Comparison of ENCODE assay signal across 29 cellular contexts in genomic region chr1:235997049-235997448, GRCh38.
DNase-seq lines count a peak whose midpoint lies in the region; ATAC-seq, FAIRE-seq and TF ChIP-seq lines count a peak whose summit lies in the region.
"Had no signal": no experiment of that assay in that cellular context is flagged by ENCODE, and none has a peak within 500 bp of the region (broad histone marks: within the 10 kb centered on the region; RNA-seq: fewer than 3 reads in every experiment).

No MANE protein-coding gene starts in this region.

- no peak for FAIRE-seq in urothelium cell line (lab: Jason Lieb, UNC)
- FAIRE-seq: bronchial epithelial cell, colon, HTR-8/SVneo, TTC549 had no signal

- POLR2A ChIA-PET in activated naive CD8-positive, alpha-beta T cell treated with anti-CD3 and anti-CD28 coated beads, Interleukin-2, amount 10 ng/mL, durations not matched to agents 7 days and 5 days (lab: Charles Lee), result no interaction called here

- peaks cover 3% of the 10 kb centered on the region for H3K36me3 Mint-ChIP-seq in activated naive CD8-positive, alpha-beta T cell treated with anti-CD3 and anti-CD28 coated beads, Interleukin-2, amount 10 ng/mL, durations not matched to agents 7 days and 5 days
- peaks cover 4% of the 10 kb centered on the region for H3K36me3 Mint-ChIP-seq in activated naive CD8-positive, alpha-beta T cell treated with anti-CD3 and anti-CD28 coated beads for 36 hours
- H3K36me3 Mint-ChIP-seq in T-helper 2 cell treated with Interferon-gamma antibody and Interleukin-4, amounts not matched to agents 5 μg/mL and 100 μg/mL, for 36 hours (ENCODE audit: low read depth), result peaks cover 8% of the 10 kb centered on the region
- H3K36me3 Mint-ChIP-seq: T-cell had no signal

- no peak for TF ChIP-seq CTCF in NB4 (IDR thresholded peaks at IDR 0.05; ENCODE audit: low read depth, low read length)

- peaks cover 2% of the 10 kb centered on the region for H3K27me3 Mint-ChIP-seq in activated naive CD8-positive, alpha-beta T cell treated with anti-CD3 and anti-CD28 coated beads, Interleukin-2, amount 10 ng/mL, durations not matched to agents 7 days and 5 days
- no peaks in the 10 kb centered on the region for H3K27me3 Mint-ChIP-seq in activated naive CD8-positive, alpha-beta T cell treated with anti-CD3 and anti-CD28 coated beads for 36 hours
- H3K27me3 Mint-ChIP-seq in T-helper 2 cell treated with Interferon-gamma antibody and Interleukin-4, amounts not matched to agents 5 μg/mL and 100 μg/mL, for 36 hours (ENCODE audit: low read depth), result no peaks in the 10 kb centered on the region
- H3K27me3 Mint-ChIP-seq: activated naive CD4-positive, alpha-beta T cell treated with anti-CD3 and anti-CD28 coated beads, Interleukin-2, amount 50 U/mL, for 24 hours had no signal

- ATAC-seq in activated naive CD8-positive, alpha-beta T cell treated with anti-CD3 and anti-CD28 coated beads, Interleukin-2, amount 10 ng/mL, durations not matched to agents 7 days and 5 days (ENCODE audit: low read depth), result no peak
- ATAC-seq in GM21825 (IDR thresholded peaks at IDR 0.05; ENCODE audit: unreplicated experiment), result no peak
- ATAC-seq: activated CD4-positive, CD25-positive, alpha-beta regulatory T cell treated with anti-CD3 and anti-CD28 coated beads, Interleukin-2, amount 50 U/mL, for 24 hours; heart left ventricle; lower lobe of right lung; mucosa of descending colon; stimulated activated naive CD8-positive, alpha-beta T cell treated with anti-CD3 and anti-CD28 coated beads, Interleukin-15, Interleukin-2, amounts not matched to agents 100 U/mL and 50 U/mL, for 24 hours; T-cell had no signal

- no peak for DNase-seq in activated naive CD8-positive, alpha-beta T cell treated with anti-CD3 and anti-CD28 coated beads, Interleukin-2, amount 10 ng/mL, durations not matched to agents 7 days and 5 days
- DNase-seq in activated naive CD8-positive, alpha-beta T cell treated with anti-CD3 and anti-CD28 coated beads for 36 hours, result no peak
- DNase-seq in NB4 (ENCODE audit: low read depth) (peak; percentile 87), hippocampal formation (lab: John Stamatoyannopoulos, UW) (no peak), urothelium cell line (ENCODE audit: low spot score) (no peak)
- DNase-seq in T-helper 2 cell treated with Interferon-gamma antibody and Interleukin-4, amounts not matched to agents 5 μg/mL and 100 μg/mL, for 36 hours (ENCODE audit: low spot score), result no peak
- DNase-seq: anterior cingulate cortex; foreskin fibroblast; heart left ventricle; KBM-7; kidney glomerular epithelial cell; lower lobe of right lung; MG63; mucosa of descending colon; NCI-H1436 treated with DMSO at 0.1 percent for 48 hours; NCI-H774; nephron progenitor cell; OCI-M1; Right ventricle myocardium superior; stimulated activated naive CD8-positive, alpha-beta T cell treated with anti-CD3 and anti-CD28 coated beads, Interleukin-15, Interleukin-2, amounts not matched to agents 100 U/mL and 50 U/mL, for 24 hours; T-cell had no signal

- H3K9me3 Mint-ChIP-seq in activated naive CD8-positive, alpha-beta T cell treated with anti-CD3 and anti-CD28 coated beads, Interleukin-2, amount 10 ng/mL, durations not matched to agents 7 days and 5 days, result peaks cover 2% of the 10 kb centered on the region
- no peaks in the 10 kb centered on the region for H3K9me3 Mint-ChIP-seq in activated naive CD8-positive, alpha-beta T cell treated with anti-CD3 and anti-CD28 coated beads for 36 hours
- peaks cover 4% of the 10 kb centered on the region for H3K9me3 Mint-ChIP-seq in T-helper 2 cell treated with Interferon-gamma antibody and Interleukin-4, amounts not matched to agents 5 μg/mL and 100 μg/mL, for 36 hours
- H3K9me3 Mint-ChIP-seq: nephron progenitor cell, T-cell had no signal

- no peak for TF ChIP-seq POLR2A in NB4 (IDR thresholded peaks at IDR 0.05; ENCODE audit: extremely low read depth, insufficient read length)

- peak overlapping the region; percentile 64 for H3K27ac Mint-ChIP-seq in activated naive CD8-positive, alpha-beta T cell treated with anti-CD3 and anti-CD28 coated beads, Interleukin-2, amount 10 ng/mL, durations not matched to agents 7 days and 5 days
- H3K27ac Mint-ChIP-seq in activated naive CD8-positive, alpha-beta T cell treated with anti-CD3 and anti-CD28 coated beads for 36 hours, result no peak overlapping the region
- peak overlapping the region; percentile 60 for H3K27ac Mint-ChIP-seq in T-helper 2 cell treated with Interferon-gamma antibody and Interleukin-4, amounts not matched to agents 5 μg/mL and 100 μg/mL, for 36 hours
- H3K27ac Mint-ChIP-seq: activated naive CD4-positive, alpha-beta T cell treated with anti-CD3 and anti-CD28 coated beads, Interleukin-2, amount 50 U/mL, for 24 hours; B cell; nephron progenitor cell had no signal

- no peak overlapping the region for H3K4me3 ChIP-seq in NB4 (ENCODE audit: low read depth, low read length)
- H3K4me3 ChIP-seq: heart left ventricle, lower lobe of right lung, MG63, mucosa of descending colon had no signal

- H3K4me3 Mint-ChIP-seq in activated naive CD8-positive, alpha-beta T cell treated with anti-CD3 and anti-CD28 coated beads, Interleukin-2, amount 10 ng/mL, durations not matched to agents 7 days and 5 days, result no peak overlapping the region
- H3K4me3 Mint-ChIP-seq in activated naive CD8-positive, alpha-beta T cell treated with anti-CD3 and anti-CD28 coated beads for 36 hours, result no peak overlapping the region
- no peak overlapping the region for H3K4me3 Mint-ChIP-seq in T-helper 2 cell treated with Interferon-gamma antibody and Interleukin-4, amounts not matched to agents 5 μg/mL and 100 μg/mL, for 36 hours
- H3K4me3 Mint-ChIP-seq: activated naive CD4-positive, alpha-beta T cell treated with anti-CD3 and anti-CD28 coated beads, Interleukin-2, amount 50 U/mL, for 24 hours; B cell; nephron progenitor cell; T-cell had no signal

- H3K4me1 Mint-ChIP-seq in activated naive CD8-positive, alpha-beta T cell treated with anti-CD3 and anti-CD28 coated beads, Interleukin-2, amount 10 ng/mL, durations not matched to agents 7 days and 5 days, result peaks cover 42% of the 10 kb centered on the region
- H3K4me1 Mint-ChIP-seq in activated naive CD8-positive, alpha-beta T cell treated with anti-CD3 and anti-CD28 coated beads for 36 hours, result peaks cover 35% of the 10 kb centered on the region
- peaks cover 52% of the 10 kb centered on the region for H3K4me1 Mint-ChIP-seq in T-helper 2 cell treated with Interferon-gamma antibody and Interleukin-4, amounts not matched to agents 5 μg/mL and 100 μg/mL, for 36 hours (ENCODE audit: low read depth)
